In the genomic region with DNA sequence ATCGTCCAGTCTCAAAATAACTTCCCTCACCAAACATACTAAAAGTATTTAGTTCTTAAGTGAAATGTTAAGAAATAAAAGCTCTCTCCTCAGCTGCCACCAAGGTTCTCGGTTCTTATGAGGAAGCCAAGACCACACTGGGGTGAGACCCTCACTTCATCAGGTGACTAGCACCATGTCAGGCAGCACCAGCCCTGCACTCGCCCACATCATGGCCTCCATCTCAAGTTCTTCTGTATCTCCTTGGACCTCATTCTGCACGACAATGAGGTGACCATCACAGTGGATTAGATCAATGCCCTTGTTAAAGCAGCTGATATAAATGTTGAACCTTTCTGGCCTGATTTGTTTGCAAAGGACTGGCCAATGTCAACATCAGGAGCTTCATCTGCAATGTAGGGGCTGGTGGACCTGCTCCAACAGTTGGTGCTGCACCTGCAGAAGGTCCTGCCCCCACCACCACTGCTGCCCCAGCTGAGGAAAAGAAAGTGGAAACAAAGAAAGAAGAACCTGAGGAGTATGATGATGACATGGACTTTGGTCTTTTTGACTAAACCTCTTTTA, we compare ENCODE assay signal across 16 cellular contexts. TPM values are rescaled to one million over a fixed set of nuclear protein-coding genes. Genes with fewer than 3 reads are reported as not detected.
DNase-seq lines count a peak whose midpoint lies in the region; ATAC-seq and TF ChIP-seq lines count a peak whose summit lies in the region.
"Had no signal": no experiment of that assay in that cellular context is flagged by ENCODE, and none has a peak within 500 bp of the region (broad histone marks: within the 10 kb centered on the region; RNA-seq: fewer than 3 reads in every experiment).

No MANE protein-coding gene starts in this region.

- no peak overlapping the region for H2BK12ac ChIP-seq in neuronal stem cell (ENCODE audit: low read length)

- H3K9me3 Mint-ChIP-seq in activated T-cell treated with anti-CD3 and anti-CD28 coated beads, Interleukin-2, amount 50 U/mL, for 72 hours: no peaks in the 10 kb centered on the region
- no peaks in the 10 kb centered on the region for H3K9me3 Mint-ChIP-seq in CD14-positive monocyte
- H3K9me3 Mint-ChIP-seq: CD4-positive, CD25-positive, alpha-beta regulatory T cell had no signal

- H3K27ac ChIP-seq in neuronal stem cell (replicated peaks; ENCODE audit: low read length): no peak overlapping the region
- H3K27ac ChIP-seq: 22Rv1, BLaER1, GM23248 had no signal

- H3K4me3 ChIP-seq in neuronal stem cell (ENCODE audit: low read length in 2 of 2): no peak overlapping the region
- H3K4me3 ChIP-seq: BLaER1, GM12878, GM23248 had no signal

- H4K8ac ChIP-seq in neuronal stem cell (ENCODE audit: low read depth, low read length): no peak overlapping the region

- H3K4me3 Mint-ChIP-seq in activated T-cell treated with anti-CD3 and anti-CD28 coated beads, Interleukin-2, amount 50 U/mL, for 72 hours: no peak overlapping the region
- H3K4me3 Mint-ChIP-seq in CD14-positive monocyte: no peak overlapping the region
- H3K4me3 Mint-ChIP-seq: CD4-positive, CD25-positive, alpha-beta regulatory T cell had no signal

- H3K9ac ChIP-seq in neuronal stem cell (ENCODE audit: low read depth, low read length, poor library complexity): no peak overlapping the region
- H3K9ac ChIP-seq: BLaER1, GM23248 had no signal

- no peaks in the 10 kb centered on the region for H3K4me1 ChIP-seq in neuronal stem cell (ENCODE audit: control insufficient read depth in 2 of 2, insufficient read depth in 1 of 2, low read depth in 1 of 2, low read length in 2 of 2)
- H3K4me1 ChIP-seq: BLaER1 had no signal

- H2AK5ac ChIP-seq in neuronal stem cell (ENCODE audit: low read depth, low read length): no peak overlapping the region

- no peak overlapping the region for H2BK120ac ChIP-seq in neuronal stem cell (ENCODE audit: low read depth, low read length)

- DNase-seq in NCI-H146 (lab: John Stamatoyannopoulos, UW) (peak; percentile 15), NCI-H146 treated with DMSO at 0.1 percent for 48 hours (lab: John Stamatoyannopoulos, UW; ENCODE audit: unreplicated experiment) (no peak), left lobe of liver (ENCODE audit: low spot score) (peak; percentile 62), neuronal stem cell (ENCODE audit: low spot score) (no peak), CD14-positive monocyte (ENCODE audit: low spot score) (no peak)
- DNase-seq in activated T-cell treated with anti-CD3 and anti-CD28 coated beads, Interleukin-2, amount 50 U/mL, for 72 hours: no peak
- no peak for DNase-seq in activated T-cell treated with anti-CD3 and anti-CD28 coated beads, Interleukin-2, amount 50 U/mL, for 1 hour
- DNase-seq: AML-193; CD4-positive, CD25-positive, alpha-beta regulatory T cell; DMS79; GM23248; H7 had no signal

- no peak for TF ChIP-seq CTCF in CD14-positive monocyte (IDR thresholded peaks at IDR 0.05)

- H2BK5ac ChIP-seq in neuronal stem cell (ENCODE audit: low read length): no peak overlapping the region

- H2AFZ ChIP-seq in neuronal stem cell (ENCODE audit: low read length): no peak overlapping the region
- H2AFZ ChIP-seq: GM23248 had no signal

- H3K79me1 ChIP-seq in neuronal stem cell (ENCODE audit: low read depth, low read length): peaks cover 2% of the 10 kb centered on the region

- no peak overlapping the region for H3K4me2 ChIP-seq in neuronal stem cell (ENCODE audit: insufficient read depth, low read length, poor library complexity, severe bottlenecking)
- H3K4me2 ChIP-seq: BLaER1 had no signal

- no peaks in the 10 kb centered on the region for H3K27me3 ChIP-seq in neuronal stem cell (ENCODE audit: control insufficient read depth in 3 of 3, insufficient read depth in 3 of 3, low read depth in 1 of 3, low read length in 3 of 3)
- H3K27me3 ChIP-seq: BLaER1 had no signal

- intact Hi-C loops in CD14-positive monocyte (cut with micrococcal nuclease): no loop called here

- H3K18ac ChIP-seq in neuronal stem cell (ENCODE audit: low read length): no peak overlapping the region

- no peak overlapping the region for H3K4ac ChIP-seq in neuronal stem cell (ENCODE audit: low read length)

- H3K4me1 Mint-ChIP-seq in activated T-cell treated with anti-CD3 and anti-CD28 coated beads, Interleukin-2, amount 50 U/mL, for 72 hours (ENCODE audit: low read depth): peaks cover 22% of the 10 kb centered on the region
- H3K4me1 Mint-ChIP-seq in CD14-positive monocyte: peaks cover 2% of the 10 kb centered on the region

- H3K36me3 ChIP-seq in neuronal stem cell (replicated peaks in 1 of 2; ENCODE audit: control insufficient read depth in 2 of 2, insufficient read depth in 2 of 2, low read length in 2 of 2): peaks cover 10 to 94% of the 10 kb centered on the region in 2 donors

- no peak overlapping the region for H4K91ac ChIP-seq in neuronal stem cell (ENCODE audit: low read depth, low read length, poor library complexity)

- peak overlapping the region; percentile 56 for H3K14ac ChIP-seq in neuronal stem cell (ENCODE audit: low read length)

- no peak overlapping the region for H3K23ac ChIP-seq in neuronal stem cell (ENCODE audit: low read depth, low read length, poor library complexity)

- peak overlapping the region; percentile 39 for H3K27ac Mint-ChIP-seq in activated T-cell treated with anti-CD3 and anti-CD28 coated beads, Interleukin-2, amount 50 U/mL, for 72 hours
- no peak overlapping the region for H3K27ac Mint-ChIP-seq in CD14-positive monocyte

- H2BK15ac ChIP-seq in neuronal stem cell (ENCODE audit: low read length): no peak overlapping the region

- no peak for ATAC-seq in activated T-cell treated with anti-CD3 and anti-CD28 coated beads, Interleukin-2, amount 50 U/mL, for 72 hours (replicated peaks in 1 of 2)
- ATAC-seq in left lobe of liver: peak; percentile 95
- ATAC-seq in HG03469 (IDR thresholded peaks at IDR 0.05; ENCODE audit: unreplicated experiment): no peak
- ATAC-seq: GM12878 had no signal

- H3K27me3 Mint-ChIP-seq in activated T-cell treated with anti-CD3 and anti-CD28 coated beads, Interleukin-2, amount 50 U/mL, for 72 hours (ENCODE audit: low read depth): no peaks in the 10 kb centered on the region
- H3K27me3 Mint-ChIP-seq in CD14-positive monocyte (ENCODE audit: low read depth in 3 of 3): peaks cover 0 to 1% (median 0%) of the 10 kb centered on the region in 3 donors
- H3K27me3 Mint-ChIP-seq: CD4-positive, CD25-positive, alpha-beta regulatory T cell had no signal

- peaks cover 9 to 39% of the 10 kb centered on the region in 2 donors for H3K36me3 Mint-ChIP-seq in activated T-cell treated with anti-CD3 and anti-CD28 coated beads, Interleukin-2, amount 50 U/mL, for 72 hours (ENCODE audit: insufficient read depth in 2 of 2)
- peaks cover 68 to 86% of the 10 kb centered on the region in 2 donors for H3K36me3 Mint-ChIP-seq in CD14-positive monocyte

- no CpG with 5 or more reads among the region's 4 CpGs for WGBS in neuronal stem cell (ENCODE audit: extremely low coverage in 2 of 2, insufficient read length in 2 of 2, insufficient replicate concordance in 1 of 2), 2 donors

- H3K9me3 ChIP-seq in neuronal stem cell (replicated peaks in 1 of 2; ENCODE audit: control insufficient read depth in 2 of 2, insufficient read depth in 1 of 2, low read depth in 1 of 2, low read length in 2 of 2): no peaks in the 10 kb centered on the region
- H3K9me3 ChIP-seq: BLaER1 had no signal

RNA-seq across cellular contexts. Expression of a gene that starts 12.4 kb away (rescaled TPM):
- total RNA-seq in activated T-cell treated with anti-CD3 and anti-CD28 coated beads, Interleukin-2, amount 50 U/mL, for 72 hours: 10 to 100 TPM; 60.9 to 71.3 TPM
- 67.7 TPM for total RNA-seq in left lobe of liver
- 38.8 TPM for polyA plus RNA-seq in neuronal stem cell (2013, experiment 1 of 2)
- 41.1 TPM for polyA plus RNA-seq in neuronal stem cell (2013, experiment 2 of 2)
- 10 to 100 TPM; 36.4 to 37.3 TPM for polyA plus RNA-seq in CD14-positive monocyte

RNA-seq across cellular contexts. Expression of a gene that starts 23.5 kb away (rescaled TPM):
- total RNA-seq in activated T-cell treated with anti-CD3 and anti-CD28 coated beads, Interleukin-2, amount 50 U/mL, for 72 hours: 10 to 100 TPM; 25.5 to 27.2 TPM
- 3.6 TPM for total RNA-seq in left lobe of liver
- 22.7 TPM for polyA plus RNA-seq in neuronal stem cell (2013, experiment 1 of 2)
- 21.9 TPM for polyA plus RNA-seq in neuronal stem cell (2013, experiment 2 of 2)
- polyA plus RNA-seq in CD14-positive monocyte: 10 to 100 TPM; 10.2 to 11.8 TPM

Comparison
In these comparisons a context has a peak if more than half of its experiments do, and no peak if none do; other contexts are left out.
1. DNase-seq: peak in NCI-H146 (single experiment) and left lobe of liver (single experiment); none in NCI-H146 treated with DMSO at 0.1 percent for 48 hours (single experiment), activated T-cell treated with anti-CD3 and anti-CD28 coated beads, Interleukin-2, amount 50 U/mL, for 72 hours (0 of 2), activated T-cell treated with anti-CD3 and anti-CD28 coated beads, Interleukin-2, amount 50 U/mL, for 1 hour (single experiment), neuronal stem cell (single experiment) and CD14-positive monocyte (single experiment).